ENCODE assay signal across 9 cellular contexts in genomic region chr5:59661939-59662615, GRCh38.
A peak's percentile ranks its signal among the peaks of the same experiment; 100 is the strongest.
DNase-seq lines count a peak whose midpoint lies in the region; ATAC-seq and TF ChIP-seq lines count a peak whose summit lies in the region.
"Had no signal": no experiment of that assay in that cellular context is flagged by ENCODE, and none has a peak within 500 bp of the region (broad histone marks: within the 10 kb centered on the region; RNA-seq: fewer than 3 reads in every experiment).

No MANE protein-coding gene starts in this region.

- no peak for DNase-seq in activated T-helper 1 cell treated with anti-CD3 and anti-CD28 coated beads, Interleukin-12 subunit alpha, Interleukin-12 subunit beta, Interleukin-2, Interleukin-4 antibody, amounts not matched to agents 30 ng/mL and 10 ng/mL and 1 ng/mL, durations not matched to agents 14 hours and 24 hours and 36 hours (ENCODE audit: low spot score)
- DNase-seq in effector CD4-positive, alpha-beta T cell, result no peak
- DNase-seq in NCI-H1092 treated with DMSO at 0.1 percent for 48 hours (lab: John Stamatoyannopoulos, UW) (no peak), erythroblast (lab: John Stamatoyannopoulos, UW) (no peak), left ventricle myocardium superior (no peak)
- DNase-seq: activated CD4-positive, CD25-positive, alpha-beta regulatory T cell had no signal

- peaks cover 29% of the 10 kb centered on the region for H3K4me1 Mint-ChIP-seq in activated T-helper 1 cell treated with anti-CD3 and anti-CD28 coated beads, Interleukin-12 subunit alpha, Interleukin-12 subunit beta, Interleukin-2, Interleukin-4 antibody, amounts not matched to agents 30 ng/mL and 10 ng/mL and 1 ng/mL, durations not matched to agents 14 hours and 24 hours and 36 hours (ENCODE audit: low read depth)
- peaks cover 16% of the 10 kb centered on the region for H3K4me1 Mint-ChIP-seq in nephron

- no peaks in the 10 kb centered on the region for H3K36me3 Mint-ChIP-seq in activated T-helper 1 cell treated with anti-CD3 and anti-CD28 coated beads, Interleukin-12 subunit alpha, Interleukin-12 subunit beta, Interleukin-2, Interleukin-4 antibody, amounts not matched to agents 30 ng/mL and 10 ng/mL and 1 ng/mL, durations not matched to agents 14 hours and 24 hours and 36 hours (ENCODE audit: low read depth)
- H3K36me3 Mint-ChIP-seq in nephron (ENCODE audit: low read depth), result no peaks in the 10 kb centered on the region

- intact Hi-C loops in activated T-helper 1 cell treated with anti-CD3 and anti-CD28 coated beads, Interleukin-12 subunit alpha, Interleukin-12 subunit beta, Interleukin-2, Interleukin-4 antibody, amounts not matched to agents 30 ng/mL and 10 ng/mL and 1 ng/mL, durations not matched to agents 14 hours and 24 hours and 36 hours (cut with micrococcal nuclease), result no loop called here
- intact Hi-C loops in left ventricle myocardium superior (cut with micrococcal nuclease), result no loop called here

- TF ChIP-seq POLR2A in erythroblast (IDR thresholded peaks at IDR 0.05; ENCODE audit: low read length), result no peak

- no peak overlapping the region for H3K27ac Mint-ChIP-seq in activated T-helper 1 cell treated with anti-CD3 and anti-CD28 coated beads, Interleukin-12 subunit alpha, Interleukin-12 subunit beta, Interleukin-2, Interleukin-4 antibody, amounts not matched to agents 30 ng/mL and 10 ng/mL and 1 ng/mL, durations not matched to agents 14 hours and 24 hours and 36 hours
- H3K27ac Mint-ChIP-seq in nephron, result peak overlapping the region in 2 of 3 experiments; percentile 60 to 69

- peak overlapping the region; percentile 19 for H3K4me3 Mint-ChIP-seq in activated T-helper 1 cell treated with anti-CD3 and anti-CD28 coated beads, Interleukin-12 subunit alpha, Interleukin-12 subunit beta, Interleukin-2, Interleukin-4 antibody, amounts not matched to agents 30 ng/mL and 10 ng/mL and 1 ng/mL, durations not matched to agents 14 hours and 24 hours and 36 hours
- no peak overlapping the region for H3K4me3 Mint-ChIP-seq in nephron

- no peaks in the 10 kb centered on the region for H3K9me3 Mint-ChIP-seq in activated T-helper 1 cell treated with anti-CD3 and anti-CD28 coated beads, Interleukin-12 subunit alpha, Interleukin-12 subunit beta, Interleukin-2, Interleukin-4 antibody, amounts not matched to agents 30 ng/mL and 10 ng/mL and 1 ng/mL, durations not matched to agents 14 hours and 24 hours and 36 hours
- no peaks in the 10 kb centered on the region for H3K9me3 Mint-ChIP-seq in nephron

- no peaks in the 10 kb centered on the region for H3K27me3 Mint-ChIP-seq in activated T-helper 1 cell treated with anti-CD3 and anti-CD28 coated beads, Interleukin-12 subunit alpha, Interleukin-12 subunit beta, Interleukin-2, Interleukin-4 antibody, amounts not matched to agents 30 ng/mL and 10 ng/mL and 1 ng/mL, durations not matched to agents 14 hours and 24 hours and 36 hours (ENCODE audit: insufficient read depth)
- no peaks in the 10 kb centered on the region for H3K27me3 Mint-ChIP-seq in nephron (ENCODE audit: low read depth)

- peak; percentile 62 for ATAC-seq in GM18498 (IDR thresholded peaks at IDR 0.05; ENCODE audit: unreplicated experiment)
- peak; percentile 48 for ATAC-seq in HG03135 (IDR thresholded peaks at IDR 0.05; ENCODE audit: unreplicated experiment)
- ATAC-seq in left ventricle myocardium superior, result no peak

- TF ChIP-seq CTCF in nephron (IDR thresholded peaks at IDR 0.05; ENCODE audit: unreplicated experiment in 3 of 3), result no peak
